ENCODE assay signal across 1 cellular context in the genomic region with DNA sequence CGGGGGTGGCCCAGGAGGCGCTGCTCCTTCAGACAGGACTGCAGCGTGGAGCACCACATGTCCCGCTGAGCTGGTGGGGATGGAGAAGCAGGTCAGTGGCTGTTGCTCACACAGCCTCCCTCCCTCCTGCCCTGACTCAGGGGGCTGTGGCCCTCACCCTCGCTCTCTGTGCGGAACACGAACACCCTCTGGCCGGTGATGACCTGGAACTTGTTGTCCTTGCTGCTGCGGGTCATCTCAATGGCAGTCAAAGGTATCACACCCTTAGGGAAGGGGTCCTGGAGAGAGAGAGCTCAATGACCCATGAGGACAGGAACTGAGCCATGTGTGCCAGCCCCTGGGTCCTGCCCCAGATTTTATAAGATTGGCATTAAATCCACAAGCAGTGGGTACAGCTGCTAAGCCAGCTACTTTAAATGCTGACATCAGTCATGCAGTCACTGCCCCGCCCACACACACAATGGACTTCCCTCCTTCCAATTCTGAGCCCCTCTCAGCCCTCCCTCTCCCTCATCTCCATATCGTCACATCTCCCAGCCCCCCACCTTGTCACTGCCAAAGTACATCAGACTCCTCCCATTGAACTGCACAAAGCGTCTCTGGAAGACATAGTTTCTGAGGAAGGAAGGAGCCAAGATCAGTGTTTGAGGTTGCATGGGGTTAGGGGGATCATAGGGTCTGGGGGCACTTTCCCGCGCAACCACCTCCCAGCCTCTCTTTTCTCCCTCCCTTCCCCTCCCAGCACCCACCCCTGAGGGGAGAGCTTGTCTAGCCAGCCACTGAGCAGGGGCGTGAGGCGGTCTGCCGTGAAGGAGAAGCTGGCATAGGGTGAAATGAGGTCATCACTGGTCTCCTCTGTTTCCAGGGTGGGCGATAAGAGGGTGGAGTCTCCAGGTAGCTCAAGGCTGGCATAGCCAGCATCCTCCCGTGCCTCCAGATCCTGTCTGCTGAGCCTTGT.
TF ChIP-seq lines count a peak whose summit lies in the region.

No MANE protein-coding gene starts in this region.

TF ChIP-seq in endothelial cell of umbilical vein, 7 proteins besides CTCF, POLR2A, EP300 and RAD21:
- TF ChIP-seq EZH2 (IDR thresholded peaks at IDR 0.05; ENCODE audit: borderline replicate concordance, low read depth, low read length, severe bottlenecking) (no peak), FOS (IDR thresholded peaks at IDR 0.05; ENCODE audit: borderline replicate concordance, insufficient read depth, low read length) (no peak)
